In the genomic region with DNA sequence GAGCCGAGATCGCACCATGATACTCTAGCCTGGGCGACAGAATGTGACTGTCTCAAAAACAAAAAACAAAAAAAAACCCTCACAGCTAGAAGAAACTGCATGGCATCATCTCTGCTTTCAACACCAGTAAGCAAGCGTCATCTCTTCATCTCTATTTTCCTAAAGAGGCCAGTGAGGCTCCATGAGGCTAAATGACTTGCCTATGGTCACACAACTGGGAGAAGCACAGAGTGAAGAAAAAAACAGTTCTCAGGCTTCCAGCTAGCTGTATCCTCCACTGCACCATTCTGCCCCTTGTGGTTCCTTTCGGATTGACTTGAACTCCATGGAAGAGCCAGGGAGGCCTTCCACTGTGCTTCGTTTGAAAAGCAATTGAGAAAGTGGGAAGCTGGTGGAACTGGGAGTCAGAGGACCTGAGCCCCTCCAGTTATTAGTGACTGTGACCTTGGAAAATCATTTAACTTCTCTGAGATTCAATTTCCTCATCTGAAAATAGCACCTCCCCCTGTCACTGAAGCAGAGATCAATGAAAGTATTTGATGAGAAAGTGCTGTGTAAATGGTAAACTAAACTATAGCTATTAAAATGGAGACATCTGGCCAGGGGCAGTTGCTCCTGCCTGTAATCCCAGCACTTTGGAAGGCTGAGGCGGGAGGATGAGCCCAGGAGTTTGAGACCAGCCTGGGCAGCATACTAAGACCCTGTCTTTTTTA, we compare ENCODE assay signal across 1 cellular context.
TF ChIP-seq lines count a peak whose summit lies in the region.

No MANE protein-coding gene starts in this region.

TF ChIP-seq in HepG2, 621 proteins besides CTCF, POLR2A, EP300 and RAD21 (continued from another document and continues in another):
- TF ChIP-seq, protein P1, sequence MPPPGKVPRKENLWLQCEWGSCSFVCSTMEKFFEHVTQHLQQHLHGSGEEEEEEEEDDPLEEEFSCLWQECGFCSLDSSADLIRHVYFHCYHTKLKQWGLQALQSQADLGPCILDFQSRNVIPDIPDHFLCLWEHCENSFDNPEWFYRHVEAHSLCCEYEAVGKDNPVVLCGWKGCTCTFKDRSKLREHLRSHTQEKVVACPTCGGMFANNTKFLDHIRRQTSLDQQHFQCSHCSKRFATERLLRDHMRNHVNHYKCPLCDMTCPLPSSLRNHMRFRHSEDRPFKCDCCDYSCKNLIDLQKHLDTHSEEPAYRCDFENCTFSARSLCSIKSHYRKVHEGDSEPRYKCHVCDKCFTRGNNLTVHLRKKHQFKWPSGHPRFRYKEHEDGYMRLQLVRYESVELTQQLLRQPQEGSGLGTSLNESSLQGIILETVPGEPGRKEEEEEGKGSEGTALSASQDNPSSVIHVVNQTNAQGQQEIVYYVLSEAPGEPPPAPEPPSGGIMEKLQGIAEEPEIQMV (CRISPR knock-in tag; IDR thresholded peaks at IDR 0.05; ENCODE audit: low read depth), result no peak
- TF ChIP-seq MYC (CRISPR knock-in tag; IDR thresholded peaks at IDR 0.05; ENCODE audit: borderline replicate concordance) (no peak), TARDBP (CRISPR knock-in tag; IDR thresholded peaks at IDR 0.05) (0 out of 2 replicates have a peak, but pooled peaks have one; percentile 11), XRCC5 (optimal IDR thresholded peaks at IDR 0.05; ENCODE audit: low read length) (peak; percentile 79), GTF3A (CRISPR knock-in tag; conservative IDR thresholded peaks at IDR 0.05) (no peak), RARA (CRISPR knock-in tag; IDR thresholded peaks at IDR 0.05) (no peak), ZNF644 (CRISPR knock-in tag; IDR thresholded peaks at IDR 0.05; ENCODE audit: low read depth) (peak; percentile 66; the same call in 1 of the 2 replicates), SMAD9 (CRISPR knock-in tag; IDR thresholded peaks at IDR 0.05) (no peak), DNMT3B (CRISPR knock-in tag; conservative IDR thresholded peaks at IDR 0.05) (no peak), ERF (CRISPR knock-in tag; IDR thresholded peaks at IDR 0.05) (peak; percentile 36; the same call in 1 of the 2 replicates), MXI1 (IDR thresholded peaks at IDR 0.05; ENCODE audit: borderline replicate concordance, low read depth, low read length) (peak; percentile 26; the same call in 1 of the 3 replicates), SP140L (CRISPR knock-in tag; IDR thresholded peaks at IDR 0.05; ENCODE audit: borderline replicate concordance) (no peak), ZNF501 (CRISPR knock-in tag; IDR thresholded peaks at IDR 0.05) (0 out of 2 replicates have a peak, but pooled peaks have one; percentile 16), GATAD2A (CRISPR knock-in tag; IDR thresholded peaks at IDR 0.05) (peak; percentile 62), SMC3 (IDR thresholded peaks at IDR 0.05; ENCODE audit: low read length) (peak; percentile 77), STAT5B (CRISPR knock-in tag; IDR thresholded peaks at IDR 0.05) (no peak), NFYB (CRISPR knock-in tag; IDR thresholded peaks at IDR 0.05) (no peak), KAT7 (CRISPR knock-in tag; IDR thresholded peaks at IDR 0.05; ENCODE audit: borderline replicate concordance) (no peak), MED13 (CRISPR knock-in tag; IDR thresholded peaks at IDR 0.05) (no peak), ETV6 (CRISPR knock-in tag; conservative IDR thresholded peaks at IDR 0.05) (no peak), FOXA1 (IDR thresholded peaks at IDR 0.05) (no peak), FOXA1 (CRISPR knock-in tag; IDR thresholded peaks at IDR 0.05) (no peak), THAP11 (CRISPR knock-in tag; IDR thresholded peaks at IDR 0.05) (0 out of 2 replicates have a peak, but pooled peaks have one; percentile 19), NFKB2 (CRISPR knock-in tag; IDR thresholded peaks at IDR 0.05; ENCODE audit: borderline replicate concordance) (no peak), ZNF777 (CRISPR knock-in tag; IDR thresholded peaks at IDR 0.05) (no peak), SP5 (CRISPR knock-in tag; IDR thresholded peaks at IDR 0.05; ENCODE audit: borderline replicate concordance, low read depth) (no peak), ZNF546 (CRISPR knock-in tag; conservative IDR thresholded peaks at IDR 0.05) (no peak), ZNF589 (CRISPR knock-in tag; conservative IDR thresholded peaks at IDR 0.05) (no peak), ZNF549 (CRISPR knock-in tag; IDR thresholded peaks at IDR 0.05) (no peak), ZSCAN29 (CRISPR knock-in tag; conservative IDR thresholded peaks at IDR 0.05) (no peak), FOSL2 (CRISPR knock-in tag; IDR thresholded peaks at IDR 0.05) (0 out of 2 replicates have a peak, but pooled peaks have one; percentile 16)
- TF ChIP-seq, protein P2, sequence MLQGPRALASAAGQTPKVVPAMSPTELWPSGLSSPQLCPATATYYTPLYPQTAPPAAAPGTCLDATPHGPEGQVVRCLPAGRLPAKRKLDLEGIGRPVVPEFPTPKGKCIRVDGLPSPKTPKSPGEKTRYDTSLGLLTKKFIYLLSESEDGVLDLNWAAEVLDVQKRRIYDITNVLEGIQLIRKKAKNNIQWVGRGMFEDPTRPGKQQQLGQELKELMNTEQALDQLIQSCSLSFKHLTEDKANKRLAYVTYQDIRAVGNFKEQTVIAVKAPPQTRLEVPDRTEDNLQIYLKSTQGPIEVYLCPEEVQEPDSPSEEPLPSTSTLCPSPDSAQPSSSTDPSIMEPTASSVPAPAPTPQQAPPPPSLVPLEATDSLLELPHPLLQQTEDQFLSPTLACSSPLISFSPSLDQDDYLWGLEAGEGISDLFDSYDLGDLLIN (CRISPR knock-in tag; IDR thresholded peaks at IDR 0.05; ENCODE audit: borderline replicate concordance), result no peak
- TF ChIP-seq, protein P3, sequence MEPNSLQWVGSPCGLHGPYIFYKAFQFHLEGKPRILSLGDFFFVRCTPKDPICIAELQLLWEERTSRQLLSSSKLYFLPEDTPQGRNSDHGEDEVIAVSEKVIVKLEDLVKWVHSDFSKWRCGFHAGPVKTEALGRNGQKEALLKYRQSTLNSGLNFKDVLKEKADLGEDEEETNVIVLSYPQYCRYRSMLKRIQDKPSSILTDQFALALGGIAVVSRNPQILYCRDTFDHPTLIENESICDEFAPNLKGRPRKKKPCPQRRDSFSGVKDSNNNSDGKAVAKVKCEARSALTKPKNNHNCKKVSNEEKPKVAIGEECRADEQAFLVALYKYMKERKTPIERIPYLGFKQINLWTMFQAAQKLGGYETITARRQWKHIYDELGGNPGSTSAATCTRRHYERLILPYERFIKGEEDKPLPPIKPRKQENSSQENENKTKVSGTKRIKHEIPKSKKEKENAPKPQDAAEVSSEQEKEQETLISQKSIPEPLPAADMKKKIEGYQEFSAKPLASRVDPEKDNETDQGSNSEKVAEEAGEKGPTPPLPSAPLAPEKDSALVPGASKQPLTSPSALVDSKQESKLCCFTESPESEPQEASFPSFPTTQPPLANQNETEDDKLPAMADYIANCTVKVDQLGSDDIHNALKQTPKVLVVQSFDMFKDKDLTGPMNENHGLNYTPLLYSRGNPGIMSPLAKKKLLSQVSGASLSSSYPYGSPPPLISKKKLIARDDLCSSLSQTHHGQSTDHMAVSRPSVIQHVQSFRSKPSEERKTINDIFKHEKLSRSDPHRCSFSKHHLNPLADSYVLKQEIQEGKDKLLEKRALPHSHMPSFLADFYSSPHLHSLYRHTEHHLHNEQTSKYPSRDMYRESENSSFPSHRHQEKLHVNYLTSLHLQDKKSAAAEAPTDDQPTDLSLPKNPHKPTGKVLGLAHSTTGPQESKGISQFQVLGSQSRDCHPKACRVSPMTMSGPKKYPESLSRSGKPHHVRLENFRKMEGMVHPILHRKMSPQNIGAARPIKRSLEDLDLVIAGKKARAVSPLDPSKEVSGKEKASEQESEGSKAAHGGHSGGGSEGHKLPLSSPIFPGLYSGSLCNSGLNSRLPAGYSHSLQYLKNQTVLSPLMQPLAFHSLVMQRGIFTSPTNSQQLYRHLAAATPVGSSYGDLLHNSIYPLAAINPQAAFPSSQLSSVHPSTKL (CRISPR knock-in tag; IDR thresholded peaks at IDR 0.05), result peak; percentile 56; the same call in 1 of the 2 replicates
- TF ChIP-seq, protein P4, sequence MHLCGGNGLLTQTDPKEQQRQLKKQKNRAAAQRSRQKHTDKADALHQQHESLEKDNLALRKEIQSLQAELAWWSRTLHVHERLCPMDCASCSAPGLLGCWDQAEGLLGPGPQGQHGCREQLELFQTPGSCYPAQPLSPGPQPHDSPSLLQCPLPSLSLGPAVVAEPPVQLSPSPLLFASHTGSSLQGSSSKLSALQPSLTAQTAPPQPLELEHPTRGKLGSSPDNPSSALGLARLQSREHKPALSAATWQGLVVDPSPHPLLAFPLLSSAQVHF (CRISPR knock-in tag; IDR thresholded peaks at IDR 0.05), result no peak
- TF ChIP-seq, protein P5, sequence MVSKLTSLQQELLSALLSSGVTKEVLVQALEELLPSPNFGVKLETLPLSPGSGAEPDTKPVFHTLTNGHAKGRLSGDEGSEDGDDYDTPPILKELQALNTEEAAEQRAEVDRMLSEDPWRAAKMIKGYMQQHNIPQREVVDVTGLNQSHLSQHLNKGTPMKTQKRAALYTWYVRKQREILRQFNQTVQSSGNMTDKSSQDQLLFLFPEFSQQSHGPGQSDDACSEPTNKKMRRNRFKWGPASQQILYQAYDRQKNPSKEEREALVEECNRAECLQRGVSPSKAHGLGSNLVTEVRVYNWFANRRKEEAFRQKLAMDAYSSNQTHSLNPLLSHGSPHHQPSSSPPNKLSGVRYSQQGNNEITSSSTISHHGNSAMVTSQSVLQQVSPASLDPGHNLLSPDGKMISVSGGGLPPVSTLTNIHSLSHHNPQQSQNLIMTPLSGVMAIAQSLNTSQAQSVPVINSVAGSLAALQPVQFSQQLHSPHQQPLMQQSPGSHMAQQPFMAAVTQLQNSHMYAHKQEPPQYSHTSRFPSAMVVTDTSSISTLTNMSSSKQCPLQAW (CRISPR knock-in tag; IDR thresholded peaks at IDR 0.05), result 0 out of 2 replicates have a peak, but pooled peaks have one; percentile 27
- TF ChIP-seq, protein P6, sequence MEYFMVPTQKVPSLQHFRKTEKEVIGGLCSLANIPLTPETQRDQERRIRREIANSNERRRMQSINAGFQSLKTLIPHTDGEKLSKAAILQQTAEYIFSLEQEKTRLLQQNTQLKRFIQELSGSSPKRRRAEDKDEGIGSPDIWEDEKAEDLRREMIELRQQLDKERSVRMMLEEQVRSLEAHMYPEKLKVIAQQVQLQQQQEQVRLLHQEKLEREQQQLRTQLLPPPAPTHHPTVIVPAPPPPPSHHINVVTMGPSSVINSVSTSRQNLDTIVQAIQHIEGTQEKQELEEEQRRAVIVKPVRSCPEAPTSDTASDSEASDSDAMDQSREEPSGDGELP (IDR thresholded peaks at IDR 0.05; ENCODE audit: borderline replicate concordance, low read depth), result peak; percentile 9; the same call in 1 of the 2 replicates
- TF ChIP-seq, protein P7, sequence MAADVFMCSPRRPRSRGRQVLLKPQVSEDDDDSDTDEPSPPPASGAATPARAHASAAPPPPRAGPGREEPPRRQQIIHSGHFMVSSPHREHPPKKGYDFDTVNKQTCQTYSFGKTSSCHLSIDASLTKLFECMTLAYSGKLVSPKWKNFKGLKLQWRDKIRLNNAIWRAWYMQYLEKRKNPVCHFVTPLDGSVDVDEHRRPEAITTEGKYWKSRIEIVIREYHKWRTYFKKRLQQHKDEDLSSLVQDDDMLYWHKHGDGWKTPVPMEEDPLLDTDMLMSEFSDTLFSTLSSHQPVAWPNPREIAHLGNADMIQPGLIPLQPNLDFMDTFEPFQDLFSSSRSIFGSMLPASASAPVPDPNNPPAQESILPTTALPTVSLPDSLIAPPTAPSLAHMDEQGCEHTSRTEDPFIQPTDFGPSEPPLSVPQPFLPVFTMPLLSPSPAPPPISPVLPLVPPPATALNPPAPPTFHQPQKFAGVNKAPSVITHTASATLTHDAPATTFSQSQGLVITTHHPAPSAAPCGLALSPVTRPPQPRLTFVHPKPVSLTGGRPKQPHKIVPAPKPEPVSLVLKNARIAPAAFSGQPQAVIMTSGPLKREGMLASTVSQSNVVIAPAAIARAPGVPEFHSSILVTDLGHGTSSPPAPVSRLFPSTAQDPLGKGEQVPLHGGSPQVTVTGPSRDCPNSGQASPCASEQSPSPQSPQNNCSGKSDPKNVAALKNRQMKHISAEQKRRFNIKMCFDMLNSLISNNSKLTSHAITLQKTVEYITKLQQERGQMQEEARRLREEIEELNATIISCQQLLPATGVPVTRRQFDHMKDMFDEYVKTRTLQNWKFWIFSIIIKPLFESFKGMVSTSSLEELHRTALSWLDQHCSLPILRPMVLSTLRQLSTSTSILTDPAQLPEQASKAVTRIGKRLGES (CRISPR knock-in tag; IDR thresholded peaks at IDR 0.05; ENCODE audit: borderline replicate concordance), result no peak
- TF ChIP-seq, protein P8, sequence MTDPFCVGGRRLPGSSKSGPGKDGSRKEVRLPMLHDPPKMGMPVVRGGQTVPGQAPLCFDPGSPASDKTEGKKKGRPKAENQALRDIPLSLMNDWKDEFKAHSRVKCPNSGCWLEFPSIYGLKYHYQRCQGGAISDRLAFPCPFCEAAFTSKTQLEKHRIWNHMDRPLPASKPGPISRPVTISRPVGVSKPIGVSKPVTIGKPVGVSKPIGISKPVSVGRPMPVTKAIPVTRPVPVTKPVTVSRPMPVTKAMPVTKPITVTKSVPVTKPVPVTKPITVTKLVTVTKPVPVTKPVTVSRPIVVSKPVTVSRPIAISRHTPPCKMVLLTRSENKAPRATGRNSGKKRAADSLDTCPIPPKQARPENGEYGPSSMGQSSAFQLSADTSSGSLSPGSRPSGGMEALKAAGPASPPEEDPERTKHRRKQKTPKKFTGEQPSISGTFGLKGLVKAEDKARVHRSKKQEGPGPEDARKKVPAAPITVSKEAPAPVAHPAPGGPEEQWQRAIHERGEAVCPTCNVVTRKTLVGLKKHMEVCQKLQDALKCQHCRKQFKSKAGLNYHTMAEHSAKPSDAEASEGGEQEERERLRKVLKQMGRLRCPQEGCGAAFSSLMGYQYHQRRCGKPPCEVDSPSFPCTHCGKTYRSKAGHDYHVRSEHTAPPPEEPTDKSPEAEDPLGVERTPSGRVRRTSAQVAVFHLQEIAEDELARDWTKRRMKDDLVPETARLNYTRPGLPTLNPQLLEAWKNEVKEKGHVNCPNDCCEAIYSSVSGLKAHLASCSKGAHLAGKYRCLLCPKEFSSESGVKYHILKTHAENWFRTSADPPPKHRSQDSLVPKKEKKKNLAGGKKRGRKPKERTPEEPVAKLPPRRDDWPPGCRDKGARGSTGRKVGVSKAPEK (CRISPR knock-in tag; IDR thresholded peaks at IDR 0.05; ENCODE audit: borderline replicate concordance), result no peak
- TF ChIP-seq, protein P9, sequence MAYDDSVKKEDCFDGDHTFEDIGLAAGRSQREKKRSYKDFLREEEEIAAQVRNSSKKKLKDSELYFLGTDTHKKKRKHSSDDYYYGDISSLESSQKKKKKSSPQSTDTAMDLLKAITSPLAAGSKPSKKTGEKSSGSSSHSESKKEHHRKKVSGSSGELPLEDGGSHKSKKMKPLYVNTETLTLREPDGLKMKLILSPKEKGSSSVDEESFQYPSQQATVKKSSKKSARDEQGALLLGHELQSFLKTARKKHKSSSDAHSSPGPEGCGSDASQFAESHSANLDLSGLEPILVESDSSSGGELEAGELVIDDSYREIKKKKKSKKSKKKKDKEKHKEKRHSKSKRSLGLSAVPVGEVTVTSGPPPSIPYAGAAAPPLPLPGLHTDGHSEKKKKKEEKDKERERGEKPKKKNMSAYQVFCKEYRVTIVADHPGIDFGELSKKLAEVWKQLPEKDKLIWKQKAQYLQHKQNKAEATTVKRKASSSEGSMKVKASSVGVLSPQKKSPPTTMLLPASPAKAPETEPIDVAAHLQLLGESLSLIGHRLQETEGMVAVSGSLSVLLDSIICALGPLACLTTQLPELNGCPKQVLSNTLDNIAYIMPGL (CRISPR knock-in tag; IDR thresholded peaks at IDR 0.05; ENCODE audit: borderline replicate concordance in 1 of 2, low read depth in 1 of 2), result peak; percentile 24 to 77; a peak in 2 of 4 replicates
